ENCODE assay signal across 8 cellular contexts in the genomic region with DNA sequence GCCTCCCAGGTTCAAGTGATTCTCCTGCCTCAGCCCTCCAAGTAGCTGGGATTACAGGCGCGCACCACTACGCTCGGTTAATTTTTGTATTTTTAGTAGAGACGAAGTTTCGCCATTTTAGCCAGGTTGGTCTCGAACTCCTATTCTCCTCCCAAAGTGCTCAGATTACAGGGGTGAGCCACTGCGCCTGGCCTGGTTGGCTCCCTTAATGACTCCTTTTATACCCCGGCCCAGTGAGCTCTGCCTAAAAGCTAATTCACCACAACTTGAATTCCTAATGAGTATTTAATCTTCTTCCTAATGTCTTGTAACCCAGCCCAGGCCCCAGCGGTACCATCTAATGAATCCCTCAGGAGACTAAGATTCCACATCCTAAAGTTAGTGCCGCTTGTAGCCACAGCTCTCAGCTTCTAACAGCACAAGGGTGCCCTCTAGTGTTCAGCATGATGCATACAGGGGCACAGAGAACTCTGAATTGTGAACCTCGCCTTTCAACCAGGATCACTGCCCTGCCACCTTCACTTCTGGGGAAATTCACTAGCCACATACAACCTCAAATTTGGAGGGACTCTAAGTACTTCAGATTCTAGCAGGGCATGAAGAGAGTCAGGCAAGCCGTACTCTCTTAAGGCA.
A peak's percentile ranks its signal among the peaks of the same experiment; 100 is the strongest.
DNase-seq lines count a peak whose midpoint lies in the region; ATAC-seq, FAIRE-seq and TF ChIP-seq lines count a peak whose summit lies in the region.

No MANE protein-coding gene starts in this region.

- H3K56ac ChIP-seq in mesendoderm (ENCODE audit: low read length) = no peak overlapping the region

- H3K4me3 ChIP-seq in mesendoderm (ENCODE audit: low read length) = no peak overlapping the region
- H3K4me3 ChIP-seq in suprapubic skin = no peak overlapping the region

- TF ChIP-seq POLR2A in suprapubic skin (IDR thresholded peaks at IDR 0.05) = no peak

- no peak overlapping the region for H4K8ac ChIP-seq in mesendoderm (ENCODE audit: low read depth, low read length)

- no peak overlapping the region for H3K18ac ChIP-seq in mesendoderm (ENCODE audit: low read length)

- peak; percentile 72 for FAIRE-seq in GM18507 (lab: Jason Lieb, UNC)

- H2BK120ac ChIP-seq in mesendoderm (ENCODE audit: low read depth, low read length) = no peak overlapping the region

- peak; percentile 88 for ATAC-seq in HG03025 (IDR thresholded peaks at IDR 0.05; ENCODE audit: low FRiP score, unreplicated experiment)

- no peak overlapping the region for H3K23ac ChIP-seq in mesendoderm (ENCODE audit: low read length)

- H3K36me3 ChIP-seq in mesendoderm (ENCODE audit: control insufficient read depth, insufficient read depth, low read length) (no peaks in the 10 kb centered on the region), suprapubic skin (no peaks in the 10 kb centered on the region)

- TF ChIP-seq CTCF in suprapubic skin (IDR thresholded peaks at IDR 0.05) = peak; percentile 46 to 53

- no peaks in the 10 kb centered on the region for H3K9me3 ChIP-seq in suprapubic skin

- no peak overlapping the region for H3K9ac ChIP-seq in mesendoderm (ENCODE audit: low read length)

- H3K27ac ChIP-seq in mesendoderm (ENCODE audit: low read depth, low read length) (no peak overlapping the region), suprapubic skin (no peak overlapping the region)

- H2AK5ac ChIP-seq in mesendoderm (ENCODE audit: low read length) = no peak overlapping the region

- no peak overlapping the region for H2BK15ac ChIP-seq in mesendoderm (replicated peaks; ENCODE audit: low read depth)

- no peak overlapping the region for H4K5ac ChIP-seq in mesendoderm (ENCODE audit: low read length)

- no peaks in the 10 kb centered on the region for H3K79me1 ChIP-seq in mesendoderm (ENCODE audit: low read length)

- H3K79me2 ChIP-seq in mesendoderm (ENCODE audit: control insufficient read depth, insufficient read depth, low read length) = no peaks in the 10 kb centered on the region

- H2BK5ac ChIP-seq in mesendoderm (ENCODE audit: low read length) = no peak overlapping the region

- DNase-seq in AML-193 (lab: John Stamatoyannopoulos, UW) (peak; percentile 0 to 30), GM18507 (ENCODE audit: extremely low spot score, insufficient read length, low read depth) (peak; percentile 0), NCI-H2171 (lab: John Stamatoyannopoulos, UW) (peak; percentile 64), ecto neural progenitor cell (ENCODE audit: low spot score) (peak; percentile 60), mesendoderm (peak; percentile 61), suprapubic skin (ENCODE audit: low spot score in 2 of 2) (no peak)
- peak; percentile 20 to 47 for DNase-seq in activated CD4-positive, alpha-beta T cell treated with anti-CD3 and anti-CD28 coated beads for 4 hours

- no peak overlapping the region for H3K4ac ChIP-seq in mesendoderm (ENCODE audit: low read depth, low read length)

- no CpG with 5 or more reads among the region's 13 CpGs for WGBS in mesendoderm (ENCODE audit: extremely low coverage, insufficient coverage, low lambda C conversion rate)
- WGBS in suprapubic skin = 56% methylated on average over 13 of the region's 13 CpGs

- TF ChIP-seq EP300 in suprapubic skin (IDR thresholded peaks at IDR 0.05) = no peak

- no peaks in the 10 kb centered on the region for H3K27me3 ChIP-seq in mesendoderm (ENCODE audit: insufficient read depth, low read length, poor library complexity)
- no peaks in the 10 kb centered on the region for H3K27me3 ChIP-seq in suprapubic skin

- H3K4me2 ChIP-seq in mesendoderm (ENCODE audit: low read length) = no peak overlapping the region

- H3K4me1 ChIP-seq in mesendoderm (ENCODE audit: control insufficient read depth, low read depth, low read length) = no peaks in the 10 kb centered on the region
- H3K4me1 ChIP-seq in suprapubic skin = no peaks in the 10 kb centered on the region

Comparison
In these comparisons a context has a peak if more than half of its experiments do, and no peak if none do; other contexts are left out.
1. DNase-seq: peak in AML-193 (2 of 2), GM18507 (single experiment), NCI-H2171 (single experiment), activated CD4-positive, alpha-beta T cell treated with anti-CD3 and anti-CD28 coated beads for 4 hours (2 of 2), ecto neural progenitor cell (single experiment) and mesendoderm (single experiment); none in suprapubic skin (0 of 2).